Comparison of ENCODE assay signal across 15 cellular contexts in the genomic region with DNA sequence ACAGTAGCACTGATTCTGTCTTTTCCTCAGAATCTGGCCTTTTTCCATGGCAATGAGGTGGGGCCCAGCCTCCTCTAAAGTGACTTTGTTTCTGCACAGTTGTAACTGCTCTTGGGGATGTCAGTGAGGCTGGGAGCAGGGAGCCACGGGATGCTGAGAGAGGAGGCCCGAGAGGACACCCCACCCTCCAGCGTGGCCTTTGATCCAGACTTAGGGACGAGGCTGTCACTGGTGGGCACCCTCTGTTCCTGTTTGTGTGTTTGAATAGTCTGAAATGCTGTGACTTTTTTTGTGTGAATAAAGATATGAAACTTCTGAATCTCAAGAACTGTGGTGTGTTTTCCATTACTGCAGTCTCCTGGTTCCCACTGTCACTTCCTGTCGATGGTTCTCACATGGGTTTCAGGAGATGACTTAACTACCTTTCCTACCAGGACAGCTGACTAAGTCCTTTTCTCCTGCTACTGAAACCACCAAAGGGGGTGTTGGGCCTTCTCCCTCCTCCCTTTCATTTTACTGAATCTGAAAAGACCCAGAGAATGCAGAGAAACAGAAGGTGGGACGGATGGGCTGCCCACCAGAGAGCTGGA. TPM values are rescaled to one million over a fixed set of nuclear protein-coding genes. Genes with fewer than 3 reads are reported as not detected.
A peak's percentile ranks its signal among the peaks of the same experiment; 100 is the strongest.
DNase-seq lines count a peak whose midpoint lies in the region; ATAC-seq, FAIRE-seq and TF ChIP-seq lines count a peak whose summit lies in the region.
"Had no signal": no experiment of that assay in that cellular context is flagged by ENCODE, and none has a peak within 500 bp of the region (broad histone marks: within the 10 kb centered on the region; RNA-seq: fewer than 3 reads in every experiment).

No MANE protein-coding gene starts in this region.

- DNase-seq in activated CD4-positive, alpha-beta T cell treated with anti-CD3 and anti-CD28 coated beads for 48 hours: peak; percentile 40
- DNase-seq in activated CD4-positive, alpha-beta T cell treated with anti-CD3 and anti-CD28 coated beads for 4 hours: no peak
- peak; percentile 49 for DNase-seq in MM.1S
- DNase-seq in GM12878 (ENCODE audit: low read depth, low spot score): no peak
- DNase-seq in osteoblast (ENCODE audit: insufficient read length, low spot score, missing footprints): peak; percentile 59
- no peak for DNase-seq in NCI-H2029 (lab: John Stamatoyannopoulos, UW)
- no peak for DNase-seq in SW 1271 (lab: John Stamatoyannopoulos, UW)
- DNase-seq: ACHN, EL, gastrocnemius medialis, left ventricle myocardium inferior, NCI-H1694, T1000 had no signal

- intact Hi-C loops in GM12878 (cut with micrococcal nuclease; ENCODE audit: unreplicated experiment): no loop called here

- H3K79me2 ChIP-seq in MM.1S (ENCODE audit: low read length) (no peaks in the 10 kb centered on the region), GM12878 (ENCODE audit: control insufficient read depth, insufficient read depth, low read length) (no peaks in the 10 kb centered on the region), osteoblast (ENCODE audit: insufficient read depth, low read length) (no peaks in the 10 kb centered on the region)

- peak overlapping the region; percentile 91 for H3K27ac ChIP-seq in MM.1S (ENCODE audit: low read length)
- peak overlapping the region; percentile 65 for H3K27ac ChIP-seq in GM12878 (ENCODE audit: control insufficient read depth, insufficient read depth)
- no peak overlapping the region for H3K27ac ChIP-seq in osteoblast (ENCODE audit: low read depth, low read length)
- H3K27ac ChIP-seq: gastrocnemius medialis, left ventricle myocardium inferior had no signal

- peaks cover 23% of the 10 kb centered on the region for H3F3A ChIP-seq in MM.1S (ENCODE audit: insufficient read depth, low read length)

- POLR2A ChIA-PET in GM12878 (lab: Charles Lee): interaction anchor here (0.5 to 0.7 kb wide), 5 partner anchors 9 to 242 kb away, joined by 3 to 6 read pairs (median 3); no protein-coding TSS in a partner anchor

- TF ChIP-seq CTCF in MM.1S (IDR thresholded peaks at IDR 0.05; ENCODE audit: low read length) (no peak), GM12878 (IDR thresholded peaks at IDR 0.05 in 2 of 3, conservative IDR thresholded peaks at IDR 0.05 in 1 of 3; ENCODE audit: control insufficient read depth in 2 of 3, extremely low read depth in 1 of 3, insufficient read depth in 1 of 3, low read depth in 3 of 3, low read length in 3 of 3) (no peak), osteoblast (IDR thresholded peaks at IDR 0.05; ENCODE audit: extremely low read depth, low read depth, low read length) (no peak)

- no peak for TF ChIP-seq POLR2A in GM12878 (IDR thresholded peaks at IDR 0.05; ENCODE audit: low read depth, low read length)

- FAIRE-seq in GM12878 (lab: Jason Lieb, UNC): peak; percentile 62
- FAIRE-seq: colon had no signal

- H2AFZ ChIP-seq in MM.1S (ENCODE audit: low read length) (peak overlapping the region; percentile 11; the same call in 1 of the 2 replicates), GM12878 (ENCODE audit: control insufficient read depth, low read depth, low read length) (no peak overlapping the region), osteoblast (ENCODE audit: low read length) (no peak overlapping the region)

- 74% methylated on average over 6 of the region's 6 CpGs for WGBS in GM12878 (ENCODE audit: insufficient coverage, insufficient replicate concordance, low lambda C conversion rate, missing lambda C conversion rate)

- no peak for TF ChIP-seq EP300 in GM12878 (IDR thresholded peaks at IDR 0.05; ENCODE audit: borderline replicate concordance in 1 of 2, control insufficient read depth in 1 of 2, low read depth in 2 of 2, low read length in 2 of 2)

- BruUV-seq in GM12878 (replicated peaks; lab: Mats Ljungman, UMichigan): no TSS peak

- H3K4me1 ChIP-seq in MM.1S (ENCODE audit: low read length) (peaks cover 27% of the 10 kb centered on the region), GM12878 (ENCODE audit: control insufficient read depth, insufficient read depth, low read length) (peaks cover 15% of the 10 kb centered on the region), osteoblast (ENCODE audit: insufficient read depth, low read length) (peaks cover 5% of the 10 kb centered on the region)
- H3K4me1 ChIP-seq: left ventricle myocardium inferior had no signal

- CTCF ChIA-PET in GM12878 (lab: Yijun Ruan, JAX): interaction anchor here (1.5 to 5.2 kb wide), 2 partner anchors 40 to 66 kb away, joined by 5 to 25 read pairs; a partner anchor contains a TSS

- H3K9me3 ChIP-seq in MM.1S (replicated peaks; ENCODE audit: insufficient read depth, low read length) (no peaks in the 10 kb centered on the region), GM12878 (replicated peaks; ENCODE audit: control insufficient read depth, insufficient read depth, low read length) (no peaks in the 10 kb centered on the region), osteoblast (ENCODE audit: low read depth, low read length) (no peaks in the 10 kb centered on the region)
- H3K9me3 ChIP-seq: gastrocnemius medialis, left ventricle myocardium inferior had no signal

- H3K9ac ChIP-seq in MM.1S (ENCODE audit: low read length) (peak overlapping the region; percentile 61), GM12878 (ENCODE audit: control insufficient read depth, insufficient read depth, low read length) (peak overlapping the region; percentile 16; the same call in 1 of the 2 replicates)

- SMC1A ChIA-PET in GM12878 (lab: Charles Lee; ENCODE audit: uncharacterized antibody, unreplicated experiment): interaction anchor here (1.1 to 1.6 kb wide), 2 partner anchors 37 to 49 kb away, joined by 3 to 5 read pairs; no protein-coding TSS in a partner anchor

- in situ Hi-C loops in GM12878 (cut with MboI): no loop called here

- H3K36me3 ChIP-seq in MM.1S (replicated peaks; ENCODE audit: insufficient read depth, low read length) (no peaks in the 10 kb centered on the region; the same call in 1 of the 2 replicates), GM12878 (ENCODE audit: control insufficient read depth in 2 of 2, insufficient read depth in 2 of 2, low read length in 1 of 2) (peaks cover 4 to 9% of the 10 kb centered on the region in 2 experiments; a peak in 3 of 4 replicates), osteoblast (ENCODE audit: insufficient read depth, low read length) (peaks cover 44% of the 10 kb centered on the region)

- H3K27me3 ChIP-seq in MM.1S (replicated peaks; ENCODE audit: insufficient read depth, low read length): no peaks in the 10 kb centered on the region
- H3K27me3 ChIP-seq in GM12878 (replicated peaks in 1 of 2; ENCODE audit: control insufficient read depth in 2 of 2, insufficient read depth in 2 of 2, low read length in 1 of 2): no peaks in the 10 kb centered on the region
- H3K27me3 ChIP-seq in osteoblast (ENCODE audit: insufficient read depth, low read length): no peaks in the 10 kb centered on the region
- H3K27me3 ChIP-seq: gastrocnemius medialis had no signal

- H3K4me2 ChIP-seq in MM.1S (ENCODE audit: low read depth, low read length) (peak overlapping the region; percentile 64), GM12878 (ENCODE audit: control insufficient read depth, insufficient read depth) (peak overlapping the region; percentile 42), osteoblast (ENCODE audit: insufficient read depth, low read length) (no peak overlapping the region)

- ATAC-seq in GM12878 (peak; percentile 50), HG02970 (IDR thresholded peaks at IDR 0.05; ENCODE audit: low FRiP score, unreplicated experiment) (no peak)
- ATAC-seq: gastrocnemius medialis had no signal

- H3K9me2 ChIP-seq in MM.1S (replicated peaks; ENCODE audit: insufficient read depth, low read length): no peaks in the 10 kb centered on the region

- no peak for TF ChIP-seq RAD21 in GM12878 (IDR thresholded peaks at IDR 0.05; ENCODE audit: insufficient read depth, low read depth, low read length)

- H4K20me1 ChIP-seq in MM.1S (ENCODE audit: insufficient read depth, low read length): no peaks in the 10 kb centered on the region
- H4K20me1 ChIP-seq in GM12878 (ENCODE audit: control insufficient read depth, insufficient read depth): no peaks in the 10 kb centered on the region
- peaks cover 5% of the 10 kb centered on the region for H4K20me1 ChIP-seq in osteoblast (ENCODE audit: insufficient read depth, low read length)

- RAD21 ChIA-PET in GM12878 (lab: Charles Lee; ENCODE audit: unreplicated experiment): interaction anchor here (0.7 to 1.6 kb wide), 2 partner anchors 14 to 136 kb away, joined by 3 read pairs; no protein-coding TSS in a partner anchor

- H3K4me3 ChIP-seq in MM.1S (ENCODE audit: low read length) (no peak overlapping the region), GM12878 (no peak overlapping the region), osteoblast (ENCODE audit: insufficient read depth, low read length) (no peak overlapping the region)
- H3K4me3 ChIP-seq: gastrocnemius medialis, left ventricle myocardium inferior had no signal

RNA-seq across cellular contexts. Expression of a gene that starts 18.6 kb away (rescaled TPM):
- 9.1 and 11.1 TPM in 2 replicates for total RNA-seq in GM12878 (2013; cell fraction: nucleolus; rRNA removed)
- total RNA-seq in GM12878 (2014; rRNA removed): 13.6 and 14.2 TPM in 2 replicates
- 11.9 and 13.3 TPM in 2 replicates for total RNA-seq in GM12878 (2014; rRNA removed; fragmentation: Illumina TruSeq; extraction: Trizol)
- total RNA-seq in GM12878 (2021): 16.7 and 16.8 TPM in 2 replicates
- polyA plus RNA-seq in GM12878 (2011; ENCODE audit: low read depth): 9.5 TPM
- polyA plus RNA-seq in GM12878 (2011; rRNA removed): 27.5 and 32.3 TPM in 2 replicates
- polyA plus RNA-seq in GM12878 (2011; cell fraction: cytosol; rRNA removed): 27.2 and 28.9 TPM in 2 replicates
- polyA plus RNA-seq in GM12878 (2011; cell fraction: nucleus; rRNA removed): 17.1 and 18.6 TPM in 2 replicates
- 11.4 and 12.4 TPM in 2 replicates for polyA plus RNA-seq in GM12878 (2012)
- 17.3 and 20.0 TPM in 2 replicates for polyA plus RNA-seq in GM12878 (2014; fragmentation: Illumina TruSeq; extraction: Trizol)
- 1 to 10 TPM; 1.5 to 2.2 TPM for polyA plus RNA-seq in GM12878 (2014; fragmentation: Nextera tagmentation; extraction: Ambion mirVana)
- 15.6 and 16.1 TPM in 2 replicates for polyA plus RNA-seq in GM12878 (2014; rRNA removed)
- polyA plus RNA-seq in GM12878 (2016; fragmentation: Nextera tagmentation; extraction: Ambion mirVana): 1 to 10 TPM; 1.5 to 4.5 TPM
- polyA minus RNA-seq in GM12878 (2011; rRNA and poly(A)+ RNA removed): 15.0 and 21.0 TPM in 2 replicates
- 4.9 and 7.3 TPM in 2 replicates for polyA minus RNA-seq in GM12878 (2011; cell fraction: cytosol; rRNA and poly(A)+ RNA removed)
- 2.8 and 4.6 TPM in 2 replicates for polyA minus RNA-seq in GM12878 (2011; cell fraction: nucleus; rRNA and poly(A)+ RNA removed)
- 19.7 and 20.3 TPM in 2 replicates for total RNA-seq in osteoblast

RNA-seq across cellular contexts. Expression of a gene that starts 18.9 kb away (rescaled TPM):
- total RNA-seq in GM12878 (2013; cell fraction: nucleolus; rRNA removed): 36.7 and 39.6 TPM in 2 replicates
- total RNA-seq in GM12878 (2014; rRNA removed) (201 and 218 TPM in 2 replicates), GM12878 (2014; rRNA removed; fragmentation: Illumina TruSeq; extraction: Trizol) (303 and 307 TPM in 2 replicates), GM12878 (2021) (209 and 218 TPM in 2 replicates), osteoblast (240 and 278 TPM in 2 replicates)
- polyA plus RNA-seq in GM12878 (2011; ENCODE audit: low read depth): 502 TPM
- polyA plus RNA-seq in GM12878 (2011; rRNA removed) (172 and 241 TPM in 2 replicates), GM12878 (2014; fragmentation: Illumina TruSeq; extraction: Trizol) (338 and 519 TPM in 2 replicates), GM12878 (2014; fragmentation: Nextera tagmentation; extraction: Ambion mirVana) (100 to 1,000 TPM; 710 to 772 TPM), GM12878 (2014; rRNA removed) (186 and 195 TPM in 2 replicates), GM12878 (2016; fragmentation: Nextera tagmentation; extraction: Ambion mirVana) (100 to 1,000 TPM; 436 to 445 TPM)
- 200 and 326 TPM in 2 replicates for polyA plus RNA-seq in GM12878 (2011; cell fraction: cytosol; rRNA removed)
- polyA plus RNA-seq in GM12878 (2011; cell fraction: nucleus; rRNA removed): 83.7 and 91.7 TPM in 2 replicates
- polyA plus RNA-seq in GM12878 (2012): 300 and 334 TPM in 2 replicates
- 126 and 155 TPM in 2 replicates for polyA minus RNA-seq in GM12878 (2011; rRNA and poly(A)+ RNA removed)
- polyA minus RNA-seq in GM12878 (2011; cell fraction: cytosol; rRNA and poly(A)+ RNA removed): 46.9 and 49.8 TPM in 2 replicates
- 23.5 and 27.0 TPM in 2 replicates for polyA minus RNA-seq in GM12878 (2011; cell fraction: nucleus; rRNA and poly(A)+ RNA removed)

RNA-seq across cellular contexts. Expression of a gene that starts 22.1 kb away (rescaled TPM):
- total RNA-seq in GM12878 (2013; cell fraction: nucleolus; rRNA removed): 4.4 and 6.6 TPM in 2 replicates
- total RNA-seq in GM12878 (2014; rRNA removed): 0.76 and 1.2 TPM in 2 replicates
- 0.88 and 0.94 TPM in 2 replicates for total RNA-seq in GM12878 (2014; rRNA removed; fragmentation: Illumina TruSeq; extraction: Trizol)
- total RNA-seq in GM12878 (2021): 3.1 and 3.4 TPM in 2 replicates
- polyA plus RNA-seq in GM12878 (2011; ENCODE audit: low read depth): 0.83 TPM
- 0.17 and 0.30 TPM in 2 replicates for polyA plus RNA-seq in GM12878 (2011; rRNA removed)
- polyA plus RNA-seq in GM12878 (2011; cell fraction: cytosol; rRNA removed): 0.57 and 0.84 TPM in 2 replicates
- polyA plus RNA-seq in GM12878 (2011; cell fraction: nucleus; rRNA removed): 2.8 and 2.9 TPM in 2 replicates
- polyA plus RNA-seq in GM12878 (2012): 2.9 and 4.1 TPM in 2 replicates
- 0.17 and 0.84 TPM in 2 replicates for polyA plus RNA-seq in GM12878 (2014; fragmentation: Illumina TruSeq; extraction: Trizol)
- polyA plus RNA-seq in GM12878 (2014; fragmentation: Nextera tagmentation; extraction: Ambion mirVana): under 1 TPM; 0.03 to 0.16 TPM
- polyA plus RNA-seq in GM12878 (2014; rRNA removed): 2.4 and 3.0 TPM in 2 replicates
- 1 to 10 TPM in 1 of 2 experiments, under 1 TPM in 1; 0.98 to 1.0 TPM for polyA plus RNA-seq in GM12878 (2016; fragmentation: Nextera tagmentation; extraction: Ambion mirVana)
- polyA minus RNA-seq in GM12878 (2011; rRNA and poly(A)+ RNA removed): 0.22 and 0.41 TPM in 2 replicates
- polyA minus RNA-seq in GM12878 (2011; cell fraction: cytosol; rRNA and poly(A)+ RNA removed): 0.53 and 0.94 TPM in 2 replicates
- polyA minus RNA-seq in GM12878 (2011; cell fraction: nucleus; rRNA and poly(A)+ RNA removed): 0.73 and 0.96 TPM in 2 replicates
- total RNA-seq in osteoblast: 16.3 and 19.2 TPM in 2 replicates

RNA-seq across cellular contexts. Expression of a gene that starts 44.1 kb away (rescaled TPM):
- 11.3 and 11.4 TPM in 2 replicates for total RNA-seq in GM12878 (2013; cell fraction: nucleolus; rRNA removed)
- total RNA-seq in GM12878 (2014; rRNA removed): 5.6 and 6.1 TPM in 2 replicates
- total RNA-seq in GM12878 (2014; rRNA removed; fragmentation: Illumina TruSeq; extraction: Trizol): 4.1 and 5.6 TPM in 2 replicates
- total RNA-seq in GM12878 (2021): 11.6 and 11.7 TPM in 2 replicates
- polyA plus RNA-seq in GM12878 (2011; ENCODE audit: low read depth): 4.5 TPM
- 2.4 and 5.2 TPM in 2 replicates for polyA plus RNA-seq in GM12878 (2011; rRNA removed)
- polyA plus RNA-seq in GM12878 (2011; cell fraction: cytosol; rRNA removed): 9.5 and 11.2 TPM in 2 replicates
- 8.6 and 10.6 TPM in 2 replicates for polyA plus RNA-seq in GM12878 (2011; cell fraction: nucleus; rRNA removed)
- 9.2 and 11.8 TPM in 2 replicates for polyA plus RNA-seq in GM12878 (2012)
- polyA plus RNA-seq in GM12878 (2014; fragmentation: Illumina TruSeq; extraction: Trizol): 2.9 and 6.5 TPM in 2 replicates
- polyA plus RNA-seq in GM12878 (2014; fragmentation: Nextera tagmentation; extraction: Ambion mirVana): 1 to 10 TPM; 1.5 to 4.3 TPM
- 6.9 and 10.9 TPM in 2 replicates for polyA plus RNA-seq in GM12878 (2014; rRNA removed)
- polyA plus RNA-seq in GM12878 (2016; fragmentation: Nextera tagmentation; extraction: Ambion mirVana): 10 to 100 TPM; 15.7 to 19.8 TPM
- 7.3 and 10.3 TPM in 2 replicates for polyA minus RNA-seq in GM12878 (2011; rRNA and poly(A)+ RNA removed)
- 3.5 and 6.9 TPM in 2 replicates for polyA minus RNA-seq in GM12878 (2011; cell fraction: cytosol; rRNA and poly(A)+ RNA removed)
- 5.9 and 11.0 TPM in 2 replicates for polyA minus RNA-seq in GM12878 (2011; cell fraction: nucleus; rRNA and poly(A)+ RNA removed)
- total RNA-seq in osteoblast: 3.2 and 3.3 TPM in 2 replicates

RNA-seq across cellular contexts. Expression of a gene that starts 53.2 kb away (rescaled TPM):
- 3.2 and 3.4 TPM in 2 replicates for total RNA-seq in GM12878 (2013; cell fraction: nucleolus; rRNA removed)
- 64.3 and 65.6 TPM in 2 replicates for total RNA-seq in GM12878 (2014; rRNA removed)
- 39.5 and 46.3 TPM in 2 replicates for total RNA-seq in GM12878 (2014; rRNA removed; fragmentation: Illumina TruSeq; extraction: Trizol)
- total RNA-seq in GM12878 (2021): 43.0 and 44.0 TPM in 2 replicates
- polyA plus RNA-seq in GM12878 (2011; ENCODE audit: low read depth): 28.1 TPM
- 53.5 and 60.3 TPM in 2 replicates for polyA plus RNA-seq in GM12878 (2011; rRNA removed)
- 38.0 and 49.9 TPM in 2 replicates for polyA plus RNA-seq in GM12878 (2011; cell fraction: cytosol; rRNA removed)
- polyA plus RNA-seq in GM12878 (2011; cell fraction: nucleus; rRNA removed): 23.0 and 24.4 TPM in 2 replicates
- 25.5 and 28.9 TPM in 2 replicates for polyA plus RNA-seq in GM12878 (2012)
- polyA plus RNA-seq in GM12878 (2014; fragmentation: Illumina TruSeq; extraction: Trizol): 51.1 and 52.2 TPM in 2 replicates
- 10 to 100 TPM; 23.0 to 43.7 TPM for polyA plus RNA-seq in GM12878 (2014; fragmentation: Nextera tagmentation; extraction: Ambion mirVana)
- 60.0 and 73.2 TPM in 2 replicates for polyA plus RNA-seq in GM12878 (2014; rRNA removed)
- polyA plus RNA-seq in GM12878 (2016; fragmentation: Nextera tagmentation; extraction: Ambion mirVana): 10 to 100 TPM; 52.7 to 59.2 TPM
- 13.5 and 16.6 TPM in 2 replicates for polyA minus RNA-seq in GM12878 (2011; rRNA and poly(A)+ RNA removed)
- 8.0 and 11.3 TPM in 2 replicates for polyA minus RNA-seq in GM12878 (2011; cell fraction: cytosol; rRNA and poly(A)+ RNA removed)
- polyA minus RNA-seq in GM12878 (2011; cell fraction: nucleus; rRNA and poly(A)+ RNA removed): 3.5 and 5.5 TPM in 2 replicates
- total RNA-seq in osteoblast: 21.2 and 23.5 TPM in 2 replicates

Comparison
In these comparisons a context has a peak if more than half of its experiments do, and no peak if none do; other contexts are left out.
1. DNase-seq: peak in activated CD4-positive, alpha-beta T cell treated with anti-CD3 and anti-CD28 coated beads for 48 hours (single experiment), MM.1S (single experiment) and osteoblast (single experiment); none in activated CD4-positive, alpha-beta T cell treated with anti-CD3 and anti-CD28 coated beads for 4 hours (0 of 2), GM12878 (single experiment), NCI-H2029 (single experiment) and SW 1271 (0 of 2).